ENCODE assay signal across 21 cellular contexts in genomic region chr17:8284126-8284525, GRCh38.
"Had no signal": no experiment of that assay in that cellular context is flagged by ENCODE, and none has a peak within 500 bp of the region (broad histone marks: within the 10 kb centered on the region; RNA-seq: fewer than 3 reads in every experiment).

No MANE protein-coding gene starts in this region.

- H3K36me3 ChIP-seq: heart left ventricle, right lobe of liver, suprapubic skin, thyroid gland had no signal

- H3K9ac ChIP-seq: parathyroid adenoma had no signal

- H3K27ac Mint-ChIP-seq: nephron; stimulated activated effector memory CD8-positive, alpha-beta T cell treated with anti-CD3 and anti-CD28 coated beads, Interleukin-12 subunit alpha, Interleukin-12 subunit beta, amount 100 ng/mL, for 72 hours; type B pancreatic cell had no signal

- H3K79me2 ChIP-seq: parathyroid adenoma had no signal

- H3K36me3 Mint-ChIP-seq: naive B cell, type B pancreatic cell had no signal

- DNase-seq: effector CD4-positive, alpha-beta T cell; heart left ventricle; hippocampal formation; left colon; left ventricle myocardium superior; mesenchymal stem cell; naive B cell; occipital lobe; psoas muscle; retina; right lobe of liver; stimulated activated CD4-positive, alpha-beta T cell treated with anti-CD3 and anti-CD28 coated beads, Interleukin-4, amount 100 ng/mL, for 1 hour; stimulated activated CD8-positive, alpha-beta memory T cell treated with anti-CD3 and anti-CD28 coated beads, Interleukin-4, amount 100 ng/mL, for 48 hours; stimulated activated naive CD8-positive, alpha-beta T cell treated with anti-CD3 and anti-CD28 coated beads, Interleukin-15, Interleukin-2, amounts not matched to agents 100 U/mL and 50 U/mL, for 24 hours; thyroid gland had no signal

- H3K27me3 Mint-ChIP-seq: naive B cell, type B pancreatic cell had no signal

- H3K4me3 Mint-ChIP-seq: naive B cell; nephron; stimulated activated effector memory CD8-positive, alpha-beta T cell treated with anti-CD3 and anti-CD28 coated beads, Interleukin-12 subunit alpha, Interleukin-12 subunit beta, amount 100 ng/mL, for 72 hours; type B pancreatic cell had no signal

- H3K27me3 ChIP-seq: heart left ventricle, right lobe of liver, suprapubic skin, thyroid gland had no signal

- H3K9me3 Mint-ChIP-seq: naive B cell; nephron; stimulated activated effector memory CD8-positive, alpha-beta T cell treated with anti-CD3 and anti-CD28 coated beads, Interleukin-12 subunit alpha, Interleukin-12 subunit beta, amount 100 ng/mL, for 72 hours; type B pancreatic cell had no signal

- H3K4me3 ChIP-seq: heart left ventricle, lung, psoas muscle, right lobe of liver, suprapubic skin, thyroid gland had no signal

- ATAC-seq: heart left ventricle; left colon; left ventricle myocardium superior; psoas muscle; right lobe of liver; stimulated activated effector memory CD8-positive, alpha-beta T cell treated with anti-CD3 and anti-CD28 coated beads, Interleukin-12 subunit alpha, Interleukin-12 subunit beta, amount 100 ng/mL, for 72 hours; stimulated activated naive CD8-positive, alpha-beta T cell treated with anti-CD3 and anti-CD28 coated beads, Interleukin-15, Interleukin-2, amounts not matched to agents 100 U/mL and 50 U/mL, for 24 hours had no signal

- H3K9me3 ChIP-seq: heart left ventricle, psoas muscle, right lobe of liver, suprapubic skin, thyroid gland had no signal

- H3K27ac ChIP-seq: heart left ventricle, parathyroid adenoma, psoas muscle, suprapubic skin, thyroid gland had no signal

- H2AFZ ChIP-seq: parathyroid adenoma had no signal
